ENCODE assay signal across 2 cellular contexts in the genomic region with DNA sequence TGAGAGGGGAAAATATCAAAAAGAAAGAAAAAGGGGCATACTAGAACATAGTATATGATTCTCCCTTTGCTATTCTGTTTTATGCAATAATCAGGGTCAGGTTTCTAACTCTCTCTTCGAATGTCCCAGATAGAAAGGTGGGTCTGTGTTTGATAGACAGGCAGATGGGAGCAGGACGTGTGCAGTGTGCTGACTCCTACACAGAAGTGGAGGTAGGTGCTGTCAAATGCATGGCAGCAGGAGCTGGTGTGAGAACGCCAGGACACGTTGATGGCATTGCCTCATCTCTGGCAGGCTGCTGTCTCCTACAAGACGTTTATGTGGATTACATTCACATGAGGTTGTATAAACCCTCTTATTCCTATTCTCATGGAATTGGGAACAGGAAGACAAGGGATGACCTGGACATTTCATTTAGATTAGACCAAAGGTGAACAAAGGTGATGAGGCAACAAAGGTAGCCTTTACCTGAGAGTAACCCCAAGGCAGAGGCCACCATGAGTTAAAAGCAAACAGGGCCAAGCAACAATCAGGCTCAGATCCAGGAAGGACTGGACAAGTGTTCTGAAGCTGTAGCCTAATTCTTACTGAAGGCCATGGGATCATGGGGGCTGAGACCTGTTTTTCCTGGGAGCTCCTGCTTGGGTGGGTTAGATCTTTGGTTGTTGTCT.
TF ChIP-seq lines count a peak whose summit lies in the region.

No MANE protein-coding gene starts in this region.

TF ChIP-seq in liver, 16 proteins besides CTCF, POLR2A, EP300 and RAD21 (continued from another document):
- TF ChIP-seq SP1 (IDR thresholded peaks at IDR 0.05) = no peak
- peak; percentile 36 to 57 for TF ChIP-seq RXRA (IDR thresholded peaks at IDR 0.05)
- TF ChIP-seq FOXA2 (IDR thresholded peaks at IDR 0.05) = no peak

TF ChIP-seq in HepG2, 621 proteins besides CTCF, POLR2A, EP300 and RAD21 (continued from another document):
- TF ChIP-seq KDM5A (IDR thresholded peaks at IDR 0.05; ENCODE audit: borderline replicate concordance, low read length) = no peak
- TF ChIP-seq POLR2AphosphoS5 (IDR thresholded peaks at IDR 0.05; ENCODE audit: low read depth, low read length) = no peak
- TF ChIP-seq ZFP36L2 (CRISPR knock-in tag; IDR thresholded peaks at IDR 0.05) = no peak
- TF ChIP-seq ZBTB42 (CRISPR knock-in tag; IDR thresholded peaks at IDR 0.05) = no peak
- TF ChIP-seq U2AF2 (IDR thresholded peaks at IDR 0.05; ENCODE audit: low read depth, low read length) = no peak
- TF ChIP-seq HOXA9 (CRISPR knock-in tag; IDR thresholded peaks at IDR 0.05; ENCODE audit: borderline replicate concordance) = no peak
- TF ChIP-seq ZNF543 (CRISPR knock-in tag; IDR thresholded peaks at IDR 0.05) = no peak
